In the genomic region with DNA sequence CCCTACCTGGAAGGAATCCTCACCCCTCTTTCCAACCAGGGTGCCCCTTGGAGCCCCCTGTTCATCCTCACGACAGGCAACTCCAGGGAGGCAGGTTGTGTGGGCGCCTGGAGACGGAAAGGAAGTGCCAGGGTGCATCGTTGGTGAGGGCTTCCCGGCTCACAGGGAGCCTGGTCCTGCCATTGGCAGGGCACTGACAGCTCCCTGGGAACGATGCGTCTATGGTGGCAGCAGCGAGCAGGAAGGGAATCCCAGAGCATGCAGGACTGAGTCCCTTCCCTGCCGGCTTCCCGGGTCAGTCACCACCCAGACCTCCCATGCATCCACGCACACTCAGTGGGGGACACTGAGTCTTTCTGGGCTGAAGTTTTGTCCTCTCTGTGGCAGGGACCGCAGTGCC, we compare ENCODE assay signal across 17 cellular contexts.
DNase-seq lines count a peak whose midpoint lies in the region; ATAC-seq and TF ChIP-seq lines count a peak whose summit lies in the region.
"Had no signal": no experiment of that assay in that cellular context is flagged by ENCODE, and none has a peak within 500 bp of the region (broad histone marks: within the 10 kb centered on the region; RNA-seq: fewer than 3 reads in every experiment).

No MANE protein-coding gene starts in this region.

- peaks cover 7% of the 10 kb centered on the region for H3K36me3 Mint-ChIP-seq in chondrocyte (ENCODE audit: low read depth)

- H3K4me1 ChIP-seq in HCT116 (ENCODE audit: control insufficient read depth in 1 of 2, insufficient read depth in 2 of 2, low read length in 2 of 2) (peaks cover 0 to 5% of the 10 kb centered on the region in 2 experiments; a peak in 1 of 4 replicates), osteoblast (ENCODE audit: insufficient read depth, low read length) (peaks cover 11% of the 10 kb centered on the region)
- H3K4me1 ChIP-seq: BE2C had no signal

- RAD21 ChIA-PET in HCT116 (lab: Charles Lee; ENCODE audit: low non-redundant PET in 1 of 2, low total read pairs in 2 of 2, uncharacterized antibody in 2 of 2, unreplicated experiment in 2 of 2): no interaction called here

- H3K27me3 ChIP-seq in HCT116 (ENCODE audit: insufficient read depth, low read length) (no peaks in the 10 kb centered on the region), osteoblast (ENCODE audit: insufficient read depth, low read length) (no peaks in the 10 kb centered on the region)
- H3K27me3 ChIP-seq: BE2C had no signal

- POLR2A ChIA-PET in HCT116 (lab: Charles Lee): no interaction called here

- H2AFZ ChIP-seq in HCT116 (ENCODE audit: low read depth, low read length, poor library complexity, severe bottlenecking) (peak overlapping the region; percentile 58), osteoblast (ENCODE audit: low read length) (no peak overlapping the region)

- H3K27me3 Mint-ChIP-seq in chondrocyte (ENCODE audit: low read depth): peaks cover 7% of the 10 kb centered on the region

- TF ChIP-seq CTCF in HCT116 (IDR thresholded peaks at IDR 0.05 in 2 of 3, conservative IDR thresholded peaks at IDR 0.05 in 1 of 3; ENCODE audit: borderline replicate concordance in 1 of 3, insufficient read depth in 1 of 3, low read depth in 2 of 3, low read length in 2 of 3) (no peak), chondrocyte (IDR thresholded peaks at IDR 0.05) (no peak), osteoblast (IDR thresholded peaks at IDR 0.05; ENCODE audit: extremely low read depth, low read depth, low read length) (no peak)

- H3K36me3 ChIP-seq in HCT116 (ENCODE audit: control insufficient read depth in 1 of 2, insufficient read depth in 2 of 2, low read length in 2 of 2) (no peaks in the 10 kb centered on the region), osteoblast (ENCODE audit: insufficient read depth, low read length) (no peaks in the 10 kb centered on the region)
- H3K36me3 ChIP-seq: BE2C had no signal

- H3K9me3 Mint-ChIP-seq in chondrocyte (ENCODE audit: low read depth): peaks cover 13% of the 10 kb centered on the region

- CTCF ChIA-PET in HCT116 (lab: Charles Lee): no interaction called here

- no peaks in the 10 kb centered on the region for H3K4me1 Mint-ChIP-seq in chondrocyte (ENCODE audit: low read depth)

- no peak overlapping the region for H3K27ac Mint-ChIP-seq in chondrocyte (ENCODE audit: unreplicated experiment)
- H3K27ac Mint-ChIP-seq: CD4-positive, alpha-beta T cell had no signal

- H3K27ac ChIP-seq in HCT116 (ENCODE audit: low read depth, low read length) (no peak overlapping the region), osteoblast (ENCODE audit: low read depth, low read length) (no peak overlapping the region)

- no TSS peak for BruUV-seq in HCT116 (replicated peaks; lab: Mats Ljungman, UMichigan)

- H3K4me3 Mint-ChIP-seq in chondrocyte (ENCODE audit: unreplicated experiment): no peak overlapping the region
- H3K4me3 Mint-ChIP-seq: CD4-positive, alpha-beta T cell had no signal

- TF ChIP-seq POLR2A in HCT116 (IDR thresholded peaks at IDR 0.05; ENCODE audit: borderline replicate concordance, extremely low read depth, insufficient read depth, insufficient read length): no peak

- DNase-seq in DMS153 (lab: John Stamatoyannopoulos, UW): peak; percentile 23
- DNase-seq in HCT116 (ENCODE audit: low read depth, low spot score): no peak
- DNase-seq in chondrocyte (ENCODE audit: low spot score): peak; percentile 66
- DNase-seq in osteoblast (ENCODE audit: insufficient read length, low spot score, missing footprints): peak; percentile 30
- no peak for DNase-seq in AG20443 (ENCODE audit: low spot score)
- DNase-seq in sciatic nerve (ENCODE audit: low spot score): no peak
- DNase-seq: BE2C; Calu3; CD4-positive, alpha-beta T cell; DND-41; HCEC 1CT; NCI-H187 treated with DMSO at 0.1 percent for 48 hours; NCI-H2171 treated with DMSO at 0.1 percent for 48 hours; NCI-H446 treated with DMSO at 0.1 percent for 48 hours; SHP77 treated with DMSO at 0.1 percent for 48 hours had no signal

- H3K4me3 ChIP-seq in HCT116 (replicated peaks in 1 of 2; ENCODE audit: low read depth in 1 of 2, low read length in 2 of 2) (no peak overlapping the region), osteoblast (ENCODE audit: insufficient read depth, low read length) (no peak overlapping the region)

- ATAC-seq in HCT116 (peak; percentile 85), sciatic nerve (no peak)
- ATAC-seq in activated CD4-positive, CD25-positive, alpha-beta regulatory T cell treated with anti-CD3 and anti-CD28 coated beads, Interleukin-2, amount 50 U/mL, for 24 hours: no peak
- ATAC-seq: SK-N-SH treated with all-trans-retinoic acid at 6 μM for 48 hours had no signal

- H3K9me3 ChIP-seq in HCT116 (ENCODE audit: control insufficient read depth in 1 of 2, insufficient read depth in 1 of 2, low read depth in 1 of 2, low read length in 2 of 2): no peaks in the 10 kb centered on the region; a peak in 1 of 4 replicates
- H3K9me3 ChIP-seq in osteoblast (ENCODE audit: low read depth, low read length): no peaks in the 10 kb centered on the region
- H3K9me3 ChIP-seq: BE2C had no signal

- intact Hi-C loops in HCT116 (cut with micrococcal nuclease) (no loop called here), sciatic nerve (cut with DNase I) (no loop called here)

- H4K20me1 ChIP-seq in HCT116 (ENCODE audit: insufficient read depth) (no peaks in the 10 kb centered on the region), osteoblast (ENCODE audit: insufficient read depth, low read length) (no peaks in the 10 kb centered on the region)

- H3K9ac ChIP-seq in HCT116 (ENCODE audit: low read length): no peak overlapping the region

- TF ChIP-seq RAD21 in HCT116 (IDR thresholded peaks at IDR 0.05; ENCODE audit: low read depth): no peak

- H3K9me2 ChIP-seq in HCT116 (ENCODE audit: insufficient read depth): no peaks in the 10 kb centered on the region

- peak overlapping the region; percentile 27; the same call in 1 of the 2 replicates for H3K4me2 ChIP-seq in HCT116 (ENCODE audit: low read length)
- no peak overlapping the region for H3K4me2 ChIP-seq in osteoblast (ENCODE audit: insufficient read depth, low read length)

- no peaks in the 10 kb centered on the region for H3K79me2 ChIP-seq in HCT116 (ENCODE audit: insufficient read depth, low read length)
- H3K79me2 ChIP-seq in osteoblast (ENCODE audit: insufficient read depth, low read length): no peaks in the 10 kb centered on the region

TF ChIP-seq in HCT116, 20 proteins besides CTCF, POLR2A, EP300 and RAD21:
- TF ChIP-seq, protein P1, sequence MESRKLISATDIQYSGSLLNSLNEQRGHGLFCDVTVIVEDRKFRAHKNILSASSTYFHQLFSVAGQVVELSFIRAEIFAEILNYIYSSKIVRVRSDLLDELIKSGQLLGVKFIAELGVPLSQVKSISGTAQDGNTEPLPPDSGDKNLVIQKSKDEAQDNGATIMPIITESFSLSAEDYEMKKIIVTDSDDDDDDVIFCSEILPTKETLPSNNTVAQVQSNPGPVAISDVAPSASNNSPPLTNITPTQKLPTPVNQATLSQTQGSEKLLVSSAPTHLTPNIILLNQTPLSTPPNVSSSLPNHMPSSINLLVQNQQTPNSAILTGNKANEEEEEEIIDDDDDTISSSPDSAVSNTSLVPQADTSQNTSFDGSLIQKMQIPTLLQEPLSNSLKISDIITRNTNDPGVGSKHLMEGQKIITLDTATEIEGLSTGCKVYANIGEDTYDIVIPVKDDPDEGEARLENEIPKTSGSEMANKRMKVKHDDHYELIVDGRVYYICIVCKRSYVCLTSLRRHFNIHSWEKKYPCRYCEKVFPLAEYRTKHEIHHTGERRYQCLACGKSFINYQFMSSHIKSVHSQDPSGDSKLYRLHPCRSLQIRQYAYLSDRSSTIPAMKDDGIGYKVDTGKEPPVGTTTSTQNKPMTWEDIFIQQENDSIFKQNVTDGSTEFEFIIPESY (IDR thresholded peaks at IDR 0.05; ENCODE audit: extremely low read depth, insufficient replicate concordance, low read length): no peak
- TF ChIP-seq, protein P2, sequence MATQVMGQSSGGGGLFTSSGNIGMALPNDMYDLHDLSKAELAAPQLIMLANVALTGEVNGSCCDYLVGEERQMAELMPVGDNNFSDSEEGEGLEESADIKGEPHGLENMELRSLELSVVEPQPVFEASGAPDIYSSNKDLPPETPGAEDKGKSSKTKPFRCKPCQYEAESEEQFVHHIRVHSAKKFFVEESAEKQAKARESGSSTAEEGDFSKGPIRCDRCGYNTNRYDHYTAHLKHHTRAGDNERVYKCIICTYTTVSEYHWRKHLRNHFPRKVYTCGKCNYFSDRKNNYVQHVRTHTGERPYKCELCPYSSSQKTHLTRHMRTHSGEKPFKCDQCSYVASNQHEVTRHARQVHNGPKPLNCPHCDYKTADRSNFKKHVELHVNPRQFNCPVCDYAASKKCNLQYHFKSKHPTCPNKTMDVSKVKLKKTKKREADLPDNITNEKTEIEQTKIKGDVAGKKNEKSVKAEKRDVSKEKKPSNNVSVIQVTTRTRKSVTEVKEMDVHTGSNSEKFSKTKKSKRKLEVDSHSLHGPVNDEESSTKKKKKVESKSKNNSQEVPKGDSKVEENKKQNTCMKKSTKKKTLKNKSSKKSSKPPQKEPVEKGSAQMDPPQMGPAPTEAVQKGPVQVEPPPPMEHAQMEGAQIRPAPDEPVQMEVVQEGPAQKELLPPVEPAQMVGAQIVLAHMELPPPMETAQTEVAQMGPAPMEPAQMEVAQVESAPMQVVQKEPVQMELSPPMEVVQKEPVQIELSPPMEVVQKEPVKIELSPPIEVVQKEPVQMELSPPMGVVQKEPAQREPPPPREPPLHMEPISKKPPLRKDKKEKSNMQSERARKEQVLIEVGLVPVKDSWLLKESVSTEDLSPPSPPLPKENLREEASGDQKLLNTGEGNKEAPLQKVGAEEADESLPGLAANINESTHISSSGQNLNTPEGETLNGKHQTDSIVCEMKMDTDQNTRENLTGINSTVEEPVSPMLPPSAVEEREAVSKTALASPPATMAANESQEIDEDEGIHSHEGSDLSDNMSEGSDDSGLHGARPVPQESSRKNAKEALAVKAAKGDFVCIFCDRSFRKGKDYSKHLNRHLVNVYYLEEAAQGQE (IDR thresholded peaks at IDR 0.05; ENCODE audit: low read depth): no peak
- TF ChIP-seq, protein P3, sequence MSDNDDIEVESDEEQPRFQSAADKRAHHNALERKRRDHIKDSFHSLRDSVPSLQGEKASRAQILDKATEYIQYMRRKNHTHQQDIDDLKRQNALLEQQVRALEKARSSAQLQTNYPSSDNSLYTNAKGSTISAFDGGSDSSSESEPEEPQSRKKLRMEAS (IDR thresholded peaks at IDR 0.05): no peak
- no peak for TF ChIP-seq SIN3A (IDR thresholded peaks at IDR 0.05; ENCODE audit: low read depth)
- TF ChIP-seq SP1 (IDR thresholded peaks at IDR 0.05; ENCODE audit: low read depth): no peak
- no peak for TF ChIP-seq YY1 (IDR thresholded peaks at IDR 0.05; ENCODE audit: extremely low read depth, insufficient replicate concordance, low read depth, low read length)
- no peak for TF ChIP-seq ELF1 (IDR thresholded peaks at IDR 0.05; ENCODE audit: borderline replicate concordance, low read depth)
- TF ChIP-seq POLR2AphosphoS5 (IDR thresholded peaks at IDR 0.05; ENCODE audit: low read depth, low read length): no peak
- TF ChIP-seq SRF (IDR thresholded peaks at IDR 0.05; ENCODE audit: low read depth): no peak

Comparison
In these comparisons a context has a peak if more than half of its experiments do, and no peak if none do; other contexts are left out.
1. DNase-seq: peak in DMS153 (single experiment), chondrocyte (single experiment) and osteoblast (single experiment); none in HCT116 (single experiment), AG20443 (single experiment) and sciatic nerve (single experiment).